In the genomic region with DNA sequence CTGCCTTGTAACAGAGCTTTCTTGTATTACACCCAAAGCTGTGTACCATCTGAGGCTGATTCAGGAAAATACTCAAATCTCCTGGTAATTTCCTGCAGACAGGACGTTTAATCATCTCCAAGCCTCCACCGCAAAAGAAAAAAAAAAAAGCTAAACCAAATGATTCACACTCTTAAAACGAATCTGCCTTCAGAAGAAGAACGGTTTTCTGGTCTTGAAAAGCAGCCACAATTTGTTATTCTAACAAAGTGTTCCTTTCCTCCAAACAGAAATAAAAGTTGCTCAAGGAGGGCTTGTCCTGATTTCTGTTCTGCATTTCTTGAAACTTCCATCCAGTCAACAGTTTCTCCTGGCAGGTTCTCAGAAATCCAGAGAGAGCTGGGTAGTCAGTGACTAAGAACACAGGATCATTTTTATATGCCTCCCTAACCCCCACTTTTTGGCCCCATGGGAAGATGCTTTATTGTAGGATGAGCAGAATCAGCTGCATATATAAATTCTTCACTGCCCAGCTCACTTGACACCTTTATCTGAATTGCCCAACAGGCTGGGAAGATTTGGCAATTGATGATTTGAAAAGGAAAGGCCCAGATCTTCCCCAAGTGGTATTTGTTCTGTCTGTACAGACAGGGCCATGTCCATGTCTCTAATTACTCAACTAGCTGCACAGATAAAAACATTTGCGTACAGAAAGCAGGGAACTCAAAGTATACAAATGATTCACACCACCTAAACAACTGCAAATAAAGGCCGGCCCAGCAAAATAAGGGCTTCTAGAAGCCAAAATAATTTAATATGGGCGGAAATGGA, we compare ENCODE assay signal across 8 cellular contexts. TPM values are rescaled to one million over a fixed set of nuclear protein-coding genes. Genes with fewer than 3 reads are reported as not detected.
A peak's percentile ranks its signal among the peaks of the same experiment; 100 is the strongest.
DNase-seq lines count a peak whose midpoint lies in the region; ATAC-seq and TF ChIP-seq lines count a peak whose summit lies in the region.

No MANE protein-coding gene starts in this region.

- H3K4me3 Mint-ChIP-seq in nephron progenitor cell (peak overlapping the region; percentile 86), T-cell (no peak overlapping the region)

- peaks cover 58% of the 10 kb centered on the region for H3K79me2 ChIP-seq in ACC112 (ENCODE audit: control insufficient read depth, insufficient read depth, low read length, unreplicated experiment)
- H3K79me2 ChIP-seq in PC-3 (ENCODE audit: low read length): no peaks in the 10 kb centered on the region

- intact Hi-C loops in PC-3 (cut with micrococcal nuclease): loop anchor here (2.0 to 5.0 kb wide), 3 partner anchors 25 to 131 kb away; no protein-coding TSS in a partner anchor

- no peaks in the 10 kb centered on the region for H3K27me3 ChIP-seq in ACC112 (ENCODE audit: insufficient read depth, low read length)
- H3K27me3 ChIP-seq in PC-3 (ENCODE audit: low read length): no peaks in the 10 kb centered on the region

- H2AFZ ChIP-seq in ACC112 (ENCODE audit: low read length, unreplicated experiment) (peak overlapping the region; percentile 0), PC-3 (ENCODE audit: low read length) (peak overlapping the region; percentile 34; the same call in 1 of the 2 replicates)

- peaks cover 24% of the 10 kb centered on the region for H3K36me3 Mint-ChIP-seq in nephron progenitor cell (ENCODE audit: low read depth)
- H3K36me3 Mint-ChIP-seq in T-cell: no peaks in the 10 kb centered on the region

- CTCF ChIA-PET in PC-3 (lab: Charles Lee): interaction anchor here (0.5 to 0.6 kb wide), 2 partner anchors 55 to 152 kb away, joined by 3 read pairs; no protein-coding TSS in a partner anchor
- CTCF ChIA-PET in HEK293T (lab: Yijun Ruan, JAX): interaction anchor here (2.1 kb wide), 1 partner anchor 12 kb away, joined by 6 read pairs; no protein-coding TSS in a partner anchor
- CTCF ChIA-PET in T-cell (lab: Charles Lee): no interaction called here

- H3K27ac Mint-ChIP-seq in nephron progenitor cell (peak overlapping the region; percentile 97), T-cell (no peak overlapping the region)

- peak; percentile 56 for DNase-seq in PC-3
- peak; percentile 96 for DNase-seq in fibroblast of gingiva (ENCODE audit: low read depth)
- no peak for DNase-seq in nephron progenitor cell
- no peak for DNase-seq in HEK293T (ENCODE audit: extremely low spot score)
- no peak for DNase-seq in NK-92 (lab: John Stamatoyannopoulos, UW; ENCODE audit: unreplicated experiment)
- DNase-seq in T-cell: no peak

- peaks cover 34% of the 10 kb centered on the region for H3K4me1 ChIP-seq in ACC112 (ENCODE audit: control insufficient read depth, insufficient read depth, low read length, unreplicated experiment)
- peaks cover 31% of the 10 kb centered on the region for H3K4me1 ChIP-seq in PC-3 (ENCODE audit: insufficient read depth, low read length)

- peak overlapping the region; percentile 25; the same call in 1 of the 2 replicates for H3K9ac ChIP-seq in PC-3 (ENCODE audit: low read length)

- TF ChIP-seq CTCF in PC-3 (conservative IDR thresholded peaks at IDR 0.05; ENCODE audit: low read depth, low read length): no peak
- no peak for TF ChIP-seq CTCF in nephron progenitor cell (IDR thresholded peaks at IDR 0.05)

- peak overlapping the region; percentile 83 for H3K4me3 ChIP-seq in ACC112 (ENCODE audit: low read depth, low read length)
- peak overlapping the region; percentile 32; the same call in 1 of the 2 replicates for H3K4me3 ChIP-seq in PC-3 (ENCODE audit: low read length)

- H3K4me1 Mint-ChIP-seq in nephron progenitor cell (peaks cover 62% of the 10 kb centered on the region), T-cell (no peaks in the 10 kb centered on the region)

- peak overlapping the region; percentile 87 for H3K27ac ChIP-seq in ACC112 (ENCODE audit: low read depth, low read length)
- peak overlapping the region; percentile 88 for H3K27ac ChIP-seq in PC-3 (ENCODE audit: low read length)

- H3K36me3 ChIP-seq in ACC112 (ENCODE audit: insufficient read depth, low read length): 0 out of 2 replicates have a peak, but pooled peaks cover 6% of the 10 kb centered on the region
- H3K36me3 ChIP-seq in PC-3 (ENCODE audit: low read depth, low read length): no peaks in the 10 kb centered on the region

- no peaks in the 10 kb centered on the region for H3K9me2 ChIP-seq in PC-3 (replicated peaks; ENCODE audit: low read length)

- POLR2A ChIA-PET in PC-3 (lab: Charles Lee; ENCODE audit: unreplicated experiment): interaction anchor here (0.6 to 0.9 kb wide), 4 partner anchors 30 to 251 kb away, joined by 3 to 8 read pairs (median 4); no protein-coding TSS in a partner anchor
- POLR2A ChIA-PET in HEK293T (lab: Yijun Ruan, JAX): no interaction called here
- POLR2A ChIA-PET in T-cell (lab: Charles Lee): no interaction called here

- H3K9me3 ChIP-seq in PC-3 (ENCODE audit: low read length): no peaks in the 10 kb centered on the region

- no peaks in the 10 kb centered on the region for H4K20me1 ChIP-seq in PC-3 (ENCODE audit: low read length)

- ATAC-seq in PC-3 (peak; percentile 79), GM21367 (IDR thresholded peaks at IDR 0.05; ENCODE audit: unreplicated experiment) (no peak), T-cell (replicated peaks in 1 of 4) (no peak)

- no TSS peak for BruUV-seq in PC-3 (replicated peaks; lab: Mats Ljungman, UMichigan)

- peak overlapping the region; percentile 71 for H3K4me2 ChIP-seq in PC-3 (ENCODE audit: low read length)

- H3K9me3 Mint-ChIP-seq in nephron progenitor cell (peaks cover 25% of the 10 kb centered on the region), T-cell (peaks cover 0 to 5% (median 3%) of the 10 kb centered on the region in 3 donors)

- H3K27me3 Mint-ChIP-seq in nephron progenitor cell (ENCODE audit: low read depth, poor library complexity): peaks cover 5% of the 10 kb centered on the region
- H3K27me3 Mint-ChIP-seq in T-cell: peaks cover 28 to 29% of the 10 kb centered on the region in 2 donors

- H3F3A ChIP-seq in PC-3 (ENCODE audit: low read length, unreplicated experiment): no peaks in the 10 kb centered on the region

TF ChIP-seq in HEK293T, 16 proteins besides CTCF, POLR2A, EP300 and RAD21:
- TF ChIP-seq FOXK2 (IDR thresholded peaks at IDR 0.05) (no peak), CTBP1 (IDR thresholded peaks at IDR 0.05; ENCODE audit: borderline replicate concordance) (no peak), ZNF384 (IDR thresholded peaks at IDR 0.05) (no peak), TARDBP (IDR thresholded peaks at IDR 0.05) (no peak)

RNA-seq across cellular contexts. Expression of a gene that starts 41.0 kb away (rescaled TPM):
- total RNA-seq in PC-3 (2014; rRNA removed) (0.46 and 1.8 TPM in 2 replicates), T-cell (under 1 TPM in 3 of 5 donors, not detected in 2; 0.06 to 0.13 (median 0.09) TPM)

Comparison
In these comparisons a context has a peak if more than half of its experiments do, and no peak if none do; other contexts are left out.
1. DNase-seq: peak in PC-3 (single experiment) and fibroblast of gingiva (single experiment); none in nephron progenitor cell (single experiment), HEK293T (single experiment), NK-92 (single experiment) and T-cell (0 of 34).
2. CTCF ChIA-PET loops: an anchor here in PC-3 (0.5 to 0.6 kb wide) and HEK293T (2.1 kb wide); none called in T-cell.